In the genomic region with DNA sequence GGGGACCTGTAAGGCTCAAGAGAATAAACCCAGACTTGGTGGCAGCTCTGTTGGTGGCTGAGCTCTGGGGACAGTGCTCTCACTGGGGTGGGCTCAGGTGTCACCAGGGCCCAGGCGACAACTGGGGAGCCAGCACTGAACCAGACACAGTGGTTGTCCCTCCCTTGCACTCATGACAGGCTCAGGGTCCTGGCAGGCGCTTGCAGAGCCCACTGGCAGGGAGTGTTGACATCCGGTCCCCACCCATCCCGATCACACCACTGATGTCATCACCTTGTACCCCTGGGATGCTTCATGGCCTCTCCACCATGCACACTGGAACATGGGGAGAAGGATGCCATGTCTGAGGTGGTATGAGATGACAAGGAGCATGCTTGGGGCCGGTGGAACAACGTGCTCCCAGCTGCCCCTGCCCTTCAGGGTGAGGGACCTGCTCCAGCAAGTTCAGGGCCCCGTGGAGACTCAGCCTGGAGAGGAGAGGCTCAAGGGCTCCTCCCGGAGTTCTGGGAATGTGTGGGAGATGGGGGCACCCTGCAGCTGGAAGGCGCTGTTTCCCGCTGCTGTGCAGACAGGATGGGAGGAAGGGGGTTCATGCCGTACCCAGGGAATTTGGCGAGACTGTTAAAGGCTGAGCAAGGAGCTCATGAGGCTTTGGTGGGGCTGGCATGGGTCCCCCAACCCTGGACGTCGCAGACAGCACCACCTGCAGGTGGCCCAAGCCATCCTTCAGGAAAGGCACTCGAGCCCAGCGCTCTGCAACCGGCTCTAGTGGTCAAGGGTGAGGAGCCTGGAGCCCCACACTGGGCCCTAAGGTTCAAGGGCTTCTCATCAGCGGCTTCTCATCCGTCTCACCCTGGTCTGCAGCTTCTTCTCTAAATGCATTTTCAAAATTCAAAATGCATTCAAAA, we compare ENCODE assay signal across 8 cellular contexts.
DNase-seq lines count a peak whose midpoint lies in the region; FAIRE-seq and TF ChIP-seq lines count a peak whose summit lies in the region.
"Not testable (repeated sequence)": the region's sequence is repeated elsewhere in the genome, so short reads cannot be mapped to it uniquely, and the experiment has no call there.

No MANE protein-coding gene starts in this region.

- H3K14ac ChIP-seq in H1 (ENCODE audit: insufficient read length): not testable (repeated sequence)

- peak; percentile 20 to 46; a peak in 3 of 4 replicates for TF ChIP-seq RAD21 in H1 (IDR thresholded peaks at IDR 0.05 in 1 of 2, conservative IDR thresholded peaks at IDR 0.05 in 1 of 2; ENCODE audit: low read depth in 2 of 2, low read length in 2 of 2)

- TF ChIP-seq POLR2A in H1 (IDR thresholded peaks at IDR 0.05; ENCODE audit: control extremely low read depth in 1 of 2, low read depth in 2 of 2, low read length in 2 of 2): not testable (repeated sequence)

- H3K9me3 ChIP-seq in PC-9 (ENCODE audit: insufficient read depth, low read depth); H1 (ENCODE audit: insufficient read depth in 2 of 2, low read depth in 1 of 2, low read length in 1 of 2); osteoblast (ENCODE audit: low read depth, low read length); subcutaneous abdominal adipose tissue (ENCODE audit: control insufficient read depth in 5 of 5, low read length in 5 of 5): not testable (repeated sequence)

- H3F3A ChIP-seq in PC-9 (ENCODE audit: insufficient read depth, low read depth): peaks cover 28% of the 10 kb centered on the region

- H3K27me3 ChIP-seq in H7 (ENCODE audit: control insufficient read depth, insufficient read depth, low read length); PC-9 (ENCODE audit: insufficient read depth, low read depth); H1 (replicated peaks in 1 of 4; ENCODE audit: control insufficient read depth in 3 of 4, extremely low read depth in 1 of 4, insufficient read depth in 3 of 4, low read length in 3 of 4); osteoblast (ENCODE audit: insufficient read depth, low read length): not testable (repeated sequence)
- peaks cover 0 to 11% (median 5%) of the 10 kb centered on the region in 5 donors for H3K27me3 ChIP-seq in subcutaneous abdominal adipose tissue (ENCODE audit: control insufficient read depth in 5 of 5, insufficient read depth in 4 of 5, low read length in 5 of 5)

- H4K20me1 ChIP-seq in PC-9 (ENCODE audit: insufficient read depth); H1 (replicated peaks in 1 of 2; ENCODE audit: control insufficient read depth in 1 of 2, insufficient read depth in 2 of 2, low read length in 2 of 2); osteoblast (ENCODE audit: insufficient read depth, low read length): not testable (repeated sequence)

- H2BK5ac ChIP-seq in H1 (ENCODE audit: low read depth, low read length): not testable (repeated sequence)

- not testable (repeated sequence) for FAIRE-seq in H1 (lab: Jason Lieb, UNC)

- H3K79me1 ChIP-seq in H1 (ENCODE audit: low read depth, low read length): not testable (repeated sequence)

- CTCF ChIA-PET in PC-9 (lab: Charles Lee): not testable (repeated sequence)
- CTCF ChIA-PET in H1 (lab: Charles Lee; ENCODE audit: partially characterized antibody): interaction anchor here (1.5 kb wide), 1 partner anchor 13 kb away, joined by 3 read pairs; no protein-coding TSS in a partner anchor

- not testable (repeated sequence) for H4K5ac ChIP-seq in H1 (ENCODE audit: insufficient read length, low read depth, low read length)

- not testable (repeated sequence) for H2AK5ac ChIP-seq in H1 (ENCODE audit: low read depth, low read length)

- H3K9me2 ChIP-seq in PC-9 (ENCODE audit: insufficient read depth): not testable (repeated sequence)

- H3K56ac ChIP-seq in H1 (replicated peaks; ENCODE audit: insufficient read length, low read depth, low read length): not testable (repeated sequence)

- not testable (repeated sequence) for H2BK15ac ChIP-seq in H1 (ENCODE audit: low read length)

- not testable (repeated sequence) for H2BK120ac ChIP-seq in H1 (replicated peaks; ENCODE audit: low read depth, low read length)

- not testable (repeated sequence) for DNase-seq in AG09309 (ENCODE audit: low read depth); astrocyte of the cerebellum (ENCODE audit: low read depth); H1 (ENCODE audit: low read depth in 1 of 2, low spot score in 2 of 2); osteoblast (ENCODE audit: insufficient read length, low spot score, missing footprints)
- DNase-seq in H7 (peak; percentile 57), PC-9 (peak in 1 of 2 experiments; percentile 34), cardiac septum (ENCODE audit: low spot score) (peak; percentile 27)

- H3K27ac ChIP-seq in PC-9: peak overlapping the region; percentile 85
- not testable (repeated sequence) for H3K27ac ChIP-seq in H1 (ENCODE audit: low read depth, low read length)
- H3K27ac ChIP-seq in osteoblast (ENCODE audit: low read depth, low read length): peak overlapping the region; percentile 93
- peak overlapping the region; percentile 41 for H3K27ac ChIP-seq in subcutaneous abdominal adipose tissue (ENCODE audit: low read depth, low read length)

- TSS peak; percentile 12 for BruUV-seq in PC-9 (replicated peaks; lab: Mats Ljungman, UMichigan)

- not testable (repeated sequence) for H3K23ac ChIP-seq in H1 (ENCODE audit: insufficient read length)

- not testable (repeated sequence) for H3K4ac ChIP-seq in H1 (replicated peaks; ENCODE audit: insufficient read length, low read depth, low read length)

- H4K8ac ChIP-seq in H1 (ENCODE audit: extremely low read depth, insufficient read depth, low read length): peak overlapping the region; percentile 5; the same call in 1 of the 2 replicates

- WGBS in H1 (ENCODE audit: extremely low coverage in 1 of 2, insufficient coverage in 1 of 2, insufficient read length in 1 of 2, insufficient replicate concordance in 2 of 2, low coverage in 1 of 2, low lambda C conversion rate in 2 of 2, missing lambda C conversion rate in 1 of 2), 2 experiments: 89% methylated on average over 16 of the region's 19 CpGs; no CpG with 5 or more reads in 1 of the 2 experiments

- H3K4me2 ChIP-seq in PC-9: peak overlapping the region; percentile 62
- not testable (repeated sequence) for H3K4me2 ChIP-seq in H1 (ENCODE audit: insufficient read depth in 1 of 2, low read depth in 2 of 2, low read length in 2 of 2); osteoblast (ENCODE audit: insufficient read depth, low read length)

- not testable (repeated sequence) for H2BK12ac ChIP-seq in H1 (ENCODE audit: low read depth, low read length)

- POLR2A ChIA-PET in PC-9 (lab: Charles Lee; ENCODE audit: unreplicated experiment): interaction anchor here (0.7 kb wide), 1 partner anchor 121 kb away, joined by 13 read pairs; no protein-coding TSS in a partner anchor
- POLR2A ChIA-PET in H1 (lab: Charles Lee; ENCODE audit: partially characterized antibody): not testable (repeated sequence)

- H3K18ac ChIP-seq in H1 (ENCODE audit: extremely low read depth, low read length): not testable (repeated sequence)

- TF ChIP-seq EP300 in H1 (IDR thresholded peaks at IDR 0.05; ENCODE audit: borderline replicate concordance in 1 of 2, low read depth in 2 of 2, low read length in 2 of 2): not testable (repeated sequence)

- peaks cover 70% of the 10 kb centered on the region for H3K4me1 ChIP-seq in PC-9 (replicated peaks; ENCODE audit: insufficient read depth)
- not testable (repeated sequence) for H3K4me1 ChIP-seq in H1 (replicated peaks in 1 of 4; ENCODE audit: control insufficient read depth in 3 of 4, insufficient read depth in 4 of 4, low read length in 3 of 4); subcutaneous abdominal adipose tissue (ENCODE audit: control insufficient read depth in 5 of 5, insufficient read depth in 5 of 5, low read length in 5 of 5)
- peaks cover 43% of the 10 kb centered on the region for H3K4me1 ChIP-seq in osteoblast (ENCODE audit: insufficient read depth, low read length)

- H3K9ac ChIP-seq in H1 (replicated peaks in 1 of 4; ENCODE audit: extremely low read depth in 1 of 4, low read depth in 3 of 4, low read length in 3 of 4); subcutaneous abdominal adipose tissue (ENCODE audit: low read length in 5 of 5): not testable (repeated sequence)

- peak; percentile 15 for TF ChIP-seq CTCF in AG09309 (IDR thresholded peaks at IDR 0.05; ENCODE audit: control insufficient read depth, insufficient read depth, low read depth, low read length, missing control alignments)
- not testable (repeated sequence) for TF ChIP-seq CTCF in PC-9 (conservative IDR thresholded peaks at IDR 0.05); osteoblast (IDR thresholded peaks at IDR 0.05; ENCODE audit: extremely low read depth, low read depth, low read length)
- TF ChIP-seq CTCF in astrocyte of the cerebellum (IDR thresholded peaks at IDR 0.05; ENCODE audit: low read depth, low read length, missing control alignments): peak; percentile 26
- peak; percentile 41 to 47 (median 45) for TF ChIP-seq CTCF in H1 (IDR thresholded peaks at IDR 0.05; ENCODE audit: control extremely low read depth in 1 of 3, insufficient read depth in 1 of 3, low read depth in 1 of 3, low read length in 3 of 3)

- H4K91ac ChIP-seq in H1 (replicated peaks; ENCODE audit: insufficient read length, low read length): not testable (repeated sequence)

- H2AFZ ChIP-seq in PC-9; H1 (ENCODE audit: low read length); osteoblast (ENCODE audit: low read length): not testable (repeated sequence)

- H3K36me3 ChIP-seq in H7 (replicated peaks; ENCODE audit: control insufficient read depth, insufficient read depth, low read length); PC-9 (ENCODE audit: low read depth); H1 (ENCODE audit: control insufficient read depth in 2 of 4, insufficient read depth in 4 of 4, low read length in 3 of 4); osteoblast (ENCODE audit: insufficient read depth, low read length); subcutaneous abdominal adipose tissue (ENCODE audit: control insufficient read depth in 5 of 5, insufficient read depth in 5 of 5, low read length in 5 of 5): not testable (repeated sequence)

- H2BK20ac ChIP-seq in H1 (ENCODE audit: low read length): not testable (repeated sequence)

- H3K79me2 ChIP-seq in PC-9 (ENCODE audit: low read depth): peaks cover 11% of the 10 kb centered on the region
- H3K79me2 ChIP-seq in H1 (ENCODE audit: control insufficient read depth in 1 of 2, insufficient read depth in 2 of 2, low read length in 2 of 2); osteoblast (ENCODE audit: insufficient read depth, low read length): not testable (repeated sequence)

- intact Hi-C loops in PC-9 (cut with micrococcal nuclease; ENCODE audit: unreplicated experiment); cardiac septum (cut with DNase I): not testable (repeated sequence)

- in situ Hi-C loops in astrocyte of the cerebellum (cut with HindIII; ENCODE audit: low sequenced_read_pairs): not testable (repeated sequence)

- not testable (repeated sequence) for H3K4me3 ChIP-seq in AG09309 (ENCODE audit: control insufficient read depth, low read depth, low read length); H7 (ENCODE audit: insufficient read depth, low read depth, low read length); PC-9; astrocyte of the cerebellum (ENCODE audit: low read depth, low read length); H1 (ENCODE audit: extremely low read depth in 1 of 4, insufficient read depth in 2 of 4, low read depth in 3 of 4, low read length in 4 of 4); osteoblast (ENCODE audit: insufficient read depth, low read length); subcutaneous abdominal adipose tissue (ENCODE audit: low read depth in 1 of 5, low read length in 5 of 5)

- not testable (repeated sequence) for H3K23me2 ChIP-seq in H1 (ENCODE audit: low read depth, low read length)
